8 cellular contexts compared by ENCODE assay signal in the genomic region with DNA sequence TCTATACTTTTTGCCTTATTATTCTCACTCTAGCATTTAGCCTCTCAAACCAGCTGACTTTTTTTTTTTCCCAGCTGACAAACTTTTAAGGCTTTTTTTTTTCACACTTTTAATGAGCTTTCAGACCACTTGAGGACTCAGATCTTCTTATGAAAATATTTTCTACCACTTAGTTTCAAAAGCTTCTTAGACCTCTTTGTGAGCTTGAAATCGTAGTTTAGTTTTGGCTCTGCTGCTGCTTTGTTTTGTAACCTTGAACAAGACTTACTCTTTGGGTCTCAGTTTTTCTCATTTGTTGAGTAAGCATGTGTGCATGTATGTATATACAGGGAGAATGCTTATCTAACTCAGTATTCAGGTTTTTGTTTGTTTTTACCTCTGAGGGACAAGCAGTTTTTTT.
DNase-seq lines count a peak whose midpoint lies in the region; ATAC-seq and TF ChIP-seq lines count a peak whose summit lies in the region.

No MANE protein-coding gene starts in this region.

- no peak for DNase-seq in stimulated activated naive CD8-positive, alpha-beta T cell treated with anti-CD3 and anti-CD28 coated beads, Interleukin-15, Interleukin-2, amounts not matched to agents 100 U/mL and 50 U/mL, for 24 hours
- DNase-seq in caudate nucleus (lab: John Stamatoyannopoulos, UW) (no peak), midbrain (lab: John Stamatoyannopoulos, UW) (peak; percentile 15), RPMI8226 (no peak), SIG-M5 (lab: John Stamatoyannopoulos, UW) (no peak), NCI-H446 treated with DMSO at 0.1 percent for 48 hours (lab: John Stamatoyannopoulos, UW) (no peak)

- H3K27ac ChIP-seq in caudate nucleus (ENCODE audit: low read depth, low read length) = peak overlapping the region; percentile 26

- H3K9me3 Mint-ChIP-seq in stimulated activated naive CD8-positive, alpha-beta T cell treated with anti-CD3 and anti-CD28 coated beads, Interleukin-15, Interleukin-2, amounts not matched to agents 100 ng/mL and 50 ng/mL, for 24 hours = no peaks in the 10 kb centered on the region

- peak overlapping the region; percentile 15 for H3K4me3 Mint-ChIP-seq in stimulated activated naive CD8-positive, alpha-beta T cell treated with anti-CD3 and anti-CD28 coated beads, Interleukin-15, Interleukin-2, amounts not matched to agents 100 ng/mL and 50 ng/mL, for 24 hours

- no peak overlapping the region for H3K27ac Mint-ChIP-seq in stimulated activated naive CD8-positive, alpha-beta T cell treated with anti-CD3 and anti-CD28 coated beads, Interleukin-15, Interleukin-2, amounts not matched to agents 100 ng/mL and 50 ng/mL, for 24 hours

- no peak for ATAC-seq in stimulated activated naive CD8-positive, alpha-beta T cell treated with anti-CD3 and anti-CD28 coated beads, Interleukin-15, Interleukin-2, amounts not matched to agents 100 U/mL and 50 U/mL, for 24 hours
- ATAC-seq in GM18505 (IDR thresholded peaks at IDR 0.05; ENCODE audit: unreplicated experiment) = no peak

- no peak for TF ChIP-seq POLR2A in GM18505 (IDR thresholded peaks at IDR 0.05; ENCODE audit: borderline replicate concordance, extremely low read depth, insufficient read depth, insufficient read length)

- H3K36me3 Mint-ChIP-seq in stimulated activated naive CD8-positive, alpha-beta T cell treated with anti-CD3 and anti-CD28 coated beads, Interleukin-15, Interleukin-2, amounts not matched to agents 100 ng/mL and 50 ng/mL, for 24 hours (ENCODE audit: low read depth) = no peaks in the 10 kb centered on the region

- H3K27me3 Mint-ChIP-seq in stimulated activated naive CD8-positive, alpha-beta T cell treated with anti-CD3 and anti-CD28 coated beads, Interleukin-15, Interleukin-2, amounts not matched to agents 100 ng/mL and 50 ng/mL, for 24 hours = no peaks in the 10 kb centered on the region

- peaks cover 44% of the 10 kb centered on the region for H3K4me1 Mint-ChIP-seq in stimulated activated naive CD8-positive, alpha-beta T cell treated with anti-CD3 and anti-CD28 coated beads, Interleukin-15, Interleukin-2, amounts not matched to agents 100 ng/mL and 50 ng/mL, for 24 hours (ENCODE audit: low read depth)
